31 cellular contexts compared by ENCODE assay signal in genomic region chr12:73186272-73186671, GRCh38.
"Had no signal": no experiment of that assay in that cellular context is flagged by ENCODE, and none has a peak within 500 bp of the region (broad histone marks: within the 10 kb centered on the region; RNA-seq: fewer than 3 reads in every experiment).

No MANE protein-coding gene starts in this region.

- H3K79me2 ChIP-seq: parathyroid adenoma had no signal

- H2AFZ ChIP-seq: neural progenitor cell, parathyroid adenoma had no signal

- H3K9ac ChIP-seq: neural progenitor cell, parathyroid adenoma had no signal

- DNase-seq: naive thymus-derived CD8-positive, alpha-beta T cell; natural killer cell; nephron progenitor cell; nucleus accumbens; occipital lobe; ovary; pancreas; posterior cingulate gyrus; psoas muscle; retina; right cardiac atrium; right lobe of liver; sigmoid colon; small intestine; spleen; stimulated activated CD4-positive, alpha-beta T cell treated with anti-CD3 and anti-CD28 coated beads, Interleukin-12 subunit alpha, Interleukin-12 subunit beta, amount 100 ng/mL, for 4 hours; stimulated activated CD4-positive, alpha-beta T cell treated with anti-CD3 and anti-CD28 coated beads, Interleukin-15, amount 100 ng/mL, for 24 hours; stimulated activated CD4-positive, alpha-beta T cell treated with anti-CD3 and anti-CD28 coated beads, Interleukin-1b, Interleukin-23, amount 100 ng/mL, for 48 hours; stimulated activated CD4-positive, alpha-beta T cell treated with anti-CD3 and anti-CD28 coated beads, Interleukin-2, amount 100 ng/mL, for 24 hours had no signal

- H3K4me3 Mint-ChIP-seq: naive thymus-derived CD8-positive, alpha-beta T cell; natural killer cell; natural killer cell treated with Interleukin-12 subunit alpha and Interleukin-12 subunit beta and Interleukin-15 and Interleukin-18, amount 100 ng/mL, for 72 hours; nephron; nephron progenitor cell; neural crest cell; neural progenitor cell had no signal

- H3K27ac Mint-ChIP-seq: naive thymus-derived CD8-positive, alpha-beta T cell; natural killer cell; natural killer cell treated with Interleukin-12 subunit alpha and Interleukin-12 subunit beta and Interleukin-15 and Interleukin-18, amount 100 ng/mL, for 72 hours; nephron; nephron progenitor cell; neural progenitor cell; progenitor cell of endocrine pancreas had no signal

- H3K4me1 Mint-ChIP-seq: naive thymus-derived CD8-positive, alpha-beta T cell; natural killer cell; nephron; neural crest cell had no signal

- H3K27ac ChIP-seq: neural progenitor cell, neutrophil, ovary, pancreas, parathyroid adenoma, prostate gland, psoas muscle, right atrium auricular region, right lobe of liver, sigmoid colon, skin epidermis, spleen had no signal

- H3K9me3 ChIP-seq: neutrophil, ovary, pancreas, prostate gland, right lobe of liver had no signal

- H3K36me3 Mint-ChIP-seq: neural progenitor cell had no signal

- H3K27me3 Mint-ChIP-seq: naive thymus-derived CD8-positive, alpha-beta T cell; natural killer cell treated with Interleukin-12 subunit alpha and Interleukin-12 subunit beta and Interleukin-15 and Interleukin-18, amount 100 ng/mL, for 72 hours; progenitor cell of endocrine pancreas had no signal

- H3K4me2 ChIP-seq: neural progenitor cell, smooth muscle cell had no signal

- H3K27me3 ChIP-seq: neural progenitor cell, neutrophil, ovary, pancreas, right atrium auricular region, right lobe of liver, sigmoid colon, spleen had no signal

- ATAC-seq: naive thymus-derived CD8-positive, alpha-beta T cell; natural killer cell; natural killer cell treated with Interleukin-12 subunit alpha and Interleukin-12 subunit beta and Interleukin-15 and Interleukin-18, amount 100 ng/mL, for 72 hours; pancreas; psoas muscle; right cardiac atrium; right lobe of liver; sciatic nerve had no signal

- H3K36me3 ChIP-seq: neural progenitor cell, neutrophil, ovary, pancreas, prostate gland, right atrium auricular region, right lobe of liver, sigmoid colon, spleen had no signal

- H3K4me3 ChIP-seq: neural progenitor cell, ovary, pancreas, prostate gland, psoas muscle, right atrium auricular region, right lobe of liver, sigmoid colon, skin epidermis, smooth muscle cell, spleen had no signal

- H3K4me1 ChIP-seq: neural progenitor cell, pancreas, parathyroid adenoma, prostate gland, psoas muscle, right atrium auricular region, right lobe of liver, sigmoid colon, spleen had no signal
